In genomic region chr13:114235697-114236096, GRCh38 we compare ENCODE assay signal across 8 cellular contexts. TPM values are rescaled to one million over a fixed set of nuclear protein-coding genes. Genes with fewer than 3 reads are reported as not detected.
DNase-seq lines count a peak whose midpoint lies in the region; ATAC-seq and TF ChIP-seq lines count a peak whose summit lies in the region.

No MANE protein-coding gene starts in this region.

- H3K27ac Mint-ChIP-seq in endothelial cell (ENCODE audit: unreplicated experiment) (no peak overlapping the region), osteocyte (ENCODE audit: unreplicated experiment) (peak overlapping the region; percentile 75)

- H3K79me2 ChIP-seq in DND-41 (ENCODE audit: insufficient read depth, low read length) = peaks cover 31% of the 10 kb centered on the region
- H3K79me2 ChIP-seq in PC-3 (ENCODE audit: low read length) = peaks cover 30% of the 10 kb centered on the region

- DNase-seq in DND-41 (no peak), PC-3 (peak; percentile 4), endothelial cell (ENCODE audit: low spot score) (no peak), osteocyte (ENCODE audit: extremely low spot score, unreplicated experiment) (no peak), NCI-H2171 treated with DMSO at 0.1 percent for 48 hours (lab: John Stamatoyannopoulos, UW) (no peak), RPMI8226 (no peak)

- H3K4me2 ChIP-seq in DND-41 (ENCODE audit: insufficient read depth, low read length) = peak overlapping the region; percentile 86
- peak overlapping the region; percentile 87 for H3K4me2 ChIP-seq in PC-3 (ENCODE audit: low read length)

- H4K20me1 ChIP-seq in DND-41 (ENCODE audit: insufficient read depth, low read length) = peaks cover 8% of the 10 kb centered on the region; the same call in 1 of the 2 replicates
- peaks cover 5% of the 10 kb centered on the region; the same call in 1 of the 2 replicates for H4K20me1 ChIP-seq in PC-3 (ENCODE audit: low read length)

- H3K9ac ChIP-seq in DND-41 (ENCODE audit: low read depth, low read length) (peak overlapping the region; percentile 85), PC-3 (ENCODE audit: low read length) (peak overlapping the region; percentile 97)

- H3K27me3 ChIP-seq in DND-41 (ENCODE audit: insufficient read depth, low read length, poor library complexity) (no peaks in the 10 kb centered on the region), PC-3 (ENCODE audit: low read length) (no peaks in the 10 kb centered on the region)

- no peaks in the 10 kb centered on the region for H3K9me3 ChIP-seq in DND-41 (ENCODE audit: insufficient read depth, low read length, severe bottlenecking)
- no peaks in the 10 kb centered on the region for H3K9me3 ChIP-seq in PC-3 (ENCODE audit: low read length)

- H3K4me3 ChIP-seq in DND-41 (ENCODE audit: low read depth in 1 of 2, low read length in 2 of 2) (peak overlapping the region; percentile 72 to 79), PC-3 (ENCODE audit: low read length) (peak overlapping the region; percentile 92)

- no peak for TF ChIP-seq CTCF in DND-41 (IDR thresholded peaks at IDR 0.05; ENCODE audit: borderline replicate concordance, extremely low read depth, low read length, poor library complexity, severe bottlenecking)
- no peak for TF ChIP-seq CTCF in PC-3 (conservative IDR thresholded peaks at IDR 0.05; ENCODE audit: low read depth, low read length)
- no peak for TF ChIP-seq CTCF in endothelial cell (IDR thresholded peaks at IDR 0.05; ENCODE audit: unreplicated experiment)
- TF ChIP-seq CTCF in osteocyte (IDR thresholded peaks at IDR 0.05) = no peak

- H3K4me1 ChIP-seq in DND-41 (ENCODE audit: insufficient read depth, low read length) = peaks cover 24% of the 10 kb centered on the region
- H3K4me1 ChIP-seq in PC-3 (ENCODE audit: insufficient read depth, low read length) = peaks cover 3% of the 10 kb centered on the region; the same call in 1 of the 2 replicates

- intact Hi-C loops in PC-3 (cut with micrococcal nuclease) = no loop called here

- H3K27ac ChIP-seq in DND-41 (ENCODE audit: low read length) (peak overlapping the region; percentile 73), PC-3 (ENCODE audit: low read length) (peak overlapping the region; percentile 61; the same call in 1 of the 2 replicates)

- H3K36me3 Mint-ChIP-seq in endothelial cell (ENCODE audit: low read depth, unreplicated experiment) (peaks cover 10% of the 10 kb centered on the region), osteocyte (ENCODE audit: unreplicated experiment) (peaks cover 17% of the 10 kb centered on the region)

- TSS peak; percentile 59 for BruUV-seq in PC-3 (replicated peaks; lab: Mats Ljungman, UMichigan)

- H3K36me3 ChIP-seq in DND-41 (ENCODE audit: insufficient read depth, low read length) = peaks cover 45% of the 10 kb centered on the region
- peaks cover 16% of the 10 kb centered on the region for H3K36me3 ChIP-seq in PC-3 (ENCODE audit: low read depth, low read length)

- H2AFZ ChIP-seq in DND-41 (ENCODE audit: low read depth, low read length) = no peak overlapping the region
- no peak overlapping the region for H2AFZ ChIP-seq in PC-3 (ENCODE audit: low read length)

- no peaks in the 10 kb centered on the region for H3K9me3 Mint-ChIP-seq in endothelial cell (ENCODE audit: unreplicated experiment)
- H3K9me3 Mint-ChIP-seq in osteocyte (ENCODE audit: unreplicated experiment) = no peaks in the 10 kb centered on the region

- H3K27me3 Mint-ChIP-seq in endothelial cell (ENCODE audit: unreplicated experiment) (no peaks in the 10 kb centered on the region), osteocyte (ENCODE audit: unreplicated experiment) (peaks cover 4% of the 10 kb centered on the region)

- no peaks in the 10 kb centered on the region for H3F3A ChIP-seq in PC-3 (ENCODE audit: low read length, unreplicated experiment)

- POLR2A ChIA-PET in PC-3 (lab: Charles Lee; ENCODE audit: unreplicated experiment) = no interaction called here

- H3K9me2 ChIP-seq in PC-3 (replicated peaks; ENCODE audit: low read length) = no peaks in the 10 kb centered on the region

- H3K4me3 Mint-ChIP-seq in endothelial cell (ENCODE audit: unreplicated experiment) (peak overlapping the region; percentile 92), osteocyte (ENCODE audit: unreplicated experiment) (peak overlapping the region; percentile 80)

- ATAC-seq in DND-41 (ENCODE audit: insufficient read depth, low read depth) (no peak), PC-3 (peak; percentile 18), HG03175 (IDR thresholded peaks at IDR 0.05; ENCODE audit: unreplicated experiment) (no peak), HG02610 (IDR thresholded peaks at IDR 0.05; ENCODE audit: unreplicated experiment) (no peak)

- peaks cover 10% of the 10 kb centered on the region for H3K4me1 Mint-ChIP-seq in endothelial cell (ENCODE audit: unreplicated experiment)
- peaks cover 22% of the 10 kb centered on the region for H3K4me1 Mint-ChIP-seq in osteocyte (ENCODE audit: unreplicated experiment)

- CTCF ChIA-PET in PC-3 (lab: Charles Lee) = no interaction called here

RNA-seq across cellular contexts. Expression of gene CDC16, which starts 1.0 kb away (rescaled TPM):
- total RNA-seq in PC-3 (2014; rRNA removed) (16.0 and 21.0 TPM in 2 replicates), endothelial cell (ENCODE audit: unreplicated experiment) (65.4 TPM), osteocyte (72.6 and 73.7 TPM in 2 replicates)

RNA-seq across cellular contexts. Expression of gene UPF3A, which starts 45.7 kb away (rescaled TPM):
- total RNA-seq in PC-3 (2014; rRNA removed) (17.4 and 18.1 TPM in 2 replicates), endothelial cell (ENCODE audit: unreplicated experiment) (61.6 TPM), osteocyte (55.3 and 63.1 TPM in 2 replicates)

RNA-seq across cellular contexts. Expression of gene CFAP97D2, which starts 56.6 kb away (rescaled TPM):
- total RNA-seq in PC-3 (2014; rRNA removed) (not detected in 2 replicates), endothelial cell (ENCODE audit: unreplicated experiment) (not detected), osteocyte (not detected in 2 replicates)
